8 cellular contexts compared by ENCODE assay signal in the genomic region with DNA sequence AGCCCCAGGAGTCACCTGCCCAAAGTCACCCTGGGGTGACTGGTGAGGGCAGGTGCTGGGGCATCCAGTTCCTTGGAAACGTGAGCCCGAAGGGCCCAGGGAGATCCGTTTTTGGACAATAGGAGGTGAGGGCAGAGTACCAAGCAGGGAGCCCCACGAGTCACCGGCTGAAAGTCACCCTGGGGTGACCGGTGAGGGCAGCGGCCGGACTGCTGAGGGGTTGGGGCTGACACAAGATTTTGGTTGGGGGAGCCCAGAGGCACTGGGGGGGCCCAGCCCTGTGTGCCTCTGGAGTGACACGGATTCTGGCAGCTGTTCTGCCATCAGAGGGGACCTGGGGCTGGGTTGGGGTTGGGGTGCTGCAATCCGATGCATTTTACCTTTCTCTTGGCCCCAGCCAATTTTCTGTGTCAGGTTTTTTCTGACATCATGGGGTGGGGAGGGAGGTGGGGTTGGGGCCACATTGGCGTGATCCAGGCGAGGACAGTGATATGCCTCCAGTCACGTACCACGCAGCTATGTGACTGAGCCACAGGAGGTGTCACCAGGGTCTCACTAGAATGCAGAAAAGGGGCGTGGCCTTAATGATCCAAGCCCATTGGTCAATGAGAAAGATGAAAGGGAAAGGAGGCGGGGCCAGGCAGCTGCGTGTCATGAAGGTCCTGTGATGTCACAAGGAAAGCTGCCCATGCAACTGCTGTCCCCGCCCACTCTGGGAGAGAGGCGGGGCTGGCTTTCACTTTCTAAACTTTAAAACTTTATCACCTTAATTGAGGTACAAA. TPM values are rescaled to one million over a fixed set of nuclear protein-coding genes. Genes with fewer than 3 reads are reported as not detected.
DNase-seq lines count a peak whose midpoint lies in the region; ATAC-seq lines count a peak whose summit lies in the region.
"Not testable (repeated sequence)": the region's sequence is repeated elsewhere in the genome, so short reads cannot be mapped to it uniquely, and the experiment has no call there.

No MANE protein-coding gene starts in this region.

- H3K27ac Mint-ChIP-seq in CD4-positive, CD25-positive, alpha-beta regulatory T cell, result peak overlapping the region in 1 of 3 donors; percentile 48

- H3K27me3 ChIP-seq in CD4-positive, CD25-positive, alpha-beta regulatory T cell (ENCODE audit: control insufficient read depth, insufficient read depth, low read length), result not testable (repeated sequence)

- H3K9me3 Mint-ChIP-seq in CD4-positive, CD25-positive, alpha-beta regulatory T cell, result not testable (repeated sequence)

- H3K4me1 ChIP-seq in CD4-positive, CD25-positive, alpha-beta regulatory T cell (ENCODE audit: control insufficient read depth, insufficient read depth, low read length, poor library complexity, severe bottlenecking), result not testable (repeated sequence)

- H3K27ac ChIP-seq in CD4-positive, CD25-positive, alpha-beta regulatory T cell (ENCODE audit: insufficient read depth, low read length, poor library complexity, severe bottlenecking), result not testable (repeated sequence)

- not testable (repeated sequence) for H3K36me3 ChIP-seq in CD4-positive, CD25-positive, alpha-beta regulatory T cell (ENCODE audit: control insufficient read depth, insufficient read depth, low read length)

- peak; percentile 28 to 65 (median 44) for DNase-seq in CD4-positive, CD25-positive, alpha-beta regulatory T cell
- DNase-seq in NCI-H146 (lab: John Stamatoyannopoulos, UW) (peak; percentile 16), T-helper 1 cell (peak in 4 of 5 donors; percentile 32 to 44 (median 34)), mucosa of gallbladder (ENCODE audit: low spot score) (peak; percentile 77)
- peak; percentile 47 for DNase-seq in activated CD8-positive, alpha-beta memory T cell treated with anti-CD3 and anti-CD28 coated beads, Interleukin-2, amount 50 U/mL, for 4 hours
- DNase-seq in central memory CD4-positive, alpha-beta T cell, result peak; percentile 56
- DNase-seq in stimulated activated CD8-positive, alpha-beta memory T cell treated with anti-CD3 and anti-CD28 coated beads, Interleukin-4, amount 100 ng/mL, for 48 hours, result peak; percentile 71

- not testable (repeated sequence) for H3K4me3 ChIP-seq in CD4-positive, CD25-positive, alpha-beta regulatory T cell (ENCODE audit: low read depth, low read length)

- not testable (repeated sequence) for H3K36me3 Mint-ChIP-seq in CD4-positive, CD25-positive, alpha-beta regulatory T cell

- H3K9me3 ChIP-seq in CD4-positive, CD25-positive, alpha-beta regulatory T cell (ENCODE audit: control insufficient read depth in 2 of 2, low read length in 2 of 2), result not testable (repeated sequence)

- peaks cover 5 to 21% (median 7%) of the 10 kb centered on the region in 4 donors for H3K4me1 Mint-ChIP-seq in CD4-positive, CD25-positive, alpha-beta regulatory T cell

- not testable (repeated sequence) for H3K27me3 Mint-ChIP-seq in CD4-positive, CD25-positive, alpha-beta regulatory T cell

- peak in 1 of 2 donors; percentile 50 for ATAC-seq in CD4-positive, CD25-positive, alpha-beta regulatory T cell (ENCODE audit: low read depth in 2 of 2)
- ATAC-seq in GM21723 (IDR thresholded peaks at IDR 0.05; ENCODE audit: unreplicated experiment), result peak; percentile 50

- H3K4me3 Mint-ChIP-seq in CD4-positive, CD25-positive, alpha-beta regulatory T cell, result not testable (repeated sequence)

RNA-seq across cellular contexts. Expression of gene NIPA1, which starts 10.7 kb away (rescaled TPM):
- total RNA-seq in CD4-positive, CD25-positive, alpha-beta regulatory T cell, result 18.0 TPM
- polyA plus RNA-seq in CD4-positive, CD25-positive, alpha-beta regulatory T cell, result 1 to 10 TPM; 3.5 to 8.3 (median 6.0) TPM
- 44.9 TPM for total RNA-seq in mucosa of gallbladder

Comparison
In these comparisons a context has a peak if more than half of its experiments do, and no peak if none do; other contexts are left out.
1. DNase-seq: peak in every context shown above with its lines; median percentile 77 in mucosa of gallbladder; 71 in stimulated activated CD8-positive, alpha-beta memory T cell treated with anti-CD3 and anti-CD28 coated beads, Interleukin-4, amount 100 ng/mL, for 48 hours; 56 in central memory CD4-positive, alpha-beta T cell; 47 in activated CD8-positive, alpha-beta memory T cell treated with anti-CD3 and anti-CD28 coated beads, Interleukin-2, amount 50 U/mL, for 4 hours; 44 in CD4-positive, CD25-positive, alpha-beta regulatory T cell; 34 in T-helper 1 cell; 16 in NCI-H146.